Comparison of ENCODE assay signal across 15 cellular contexts in the genomic region with DNA sequence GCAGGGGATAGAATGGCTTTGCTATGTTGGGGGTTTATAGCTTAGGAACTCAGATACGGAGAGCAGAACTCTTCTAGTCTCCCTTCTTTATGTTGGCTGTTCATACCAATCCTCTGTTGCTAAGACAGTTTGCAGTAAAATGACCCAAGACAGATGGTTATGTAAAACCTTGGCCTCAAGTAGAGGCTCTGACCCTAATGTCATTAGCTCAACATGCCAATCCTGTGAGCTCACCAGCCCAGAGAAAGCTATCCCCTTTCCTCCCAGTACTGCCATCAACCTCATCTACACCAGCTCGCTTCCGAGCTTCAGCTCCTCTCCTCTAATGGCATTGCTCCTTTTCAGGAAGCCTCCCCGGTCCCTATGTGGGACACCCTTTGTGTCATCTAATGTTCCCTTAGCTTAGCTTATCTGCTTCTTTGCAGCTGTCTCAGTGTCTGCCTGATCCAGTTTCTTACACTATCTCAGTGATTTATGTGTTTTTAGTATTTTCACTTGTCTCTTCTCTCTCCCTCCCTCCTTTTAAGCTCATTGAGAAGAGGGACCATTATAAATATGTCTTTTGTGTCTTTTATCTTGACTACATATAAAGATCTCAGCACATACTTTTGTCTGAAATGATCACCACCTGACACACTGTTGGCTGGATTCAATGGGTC.
DNase-seq lines count a peak whose midpoint lies in the region; TF ChIP-seq lines count a peak whose summit lies in the region.
"Had no signal": no experiment of that assay in that cellular context is flagged by ENCODE, and none has a peak within 500 bp of the region (broad histone marks: within the 10 kb centered on the region; RNA-seq: fewer than 3 reads in every experiment).

No MANE protein-coding gene starts in this region.

- no peak overlapping the region for H3K27ac ChIP-seq in caudate nucleus (ENCODE audit: low read depth, low read length)
- H3K27ac ChIP-seq: dorsolateral prefrontal cortex, neural progenitor cell had no signal

- TF ChIP-seq CTCF in epithelial cell of proximal tubule (conservative IDR thresholded peaks at IDR 0.05; ENCODE audit: low read depth, low read length): no peak

- DNase-seq in A172 (ENCODE audit: low spot score) (peak; percentile 2), NCI-H446 treated with DMSO at 0.1 percent for 48 hours (lab: John Stamatoyannopoulos, UW) (peak; percentile 9), epithelial cell of proximal tubule (ENCODE audit: low read depth) (peak; percentile 38), left kidney (ENCODE audit: low read depth, low spot score) (peak; percentile 68), retina (no peak), caudate nucleus (lab: John Stamatoyannopoulos, UW) (no peak), NCI-H774 (lab: John Stamatoyannopoulos, UW) (no peak), COLO829 (ENCODE audit: low spot score) (no peak)
- DNase-seq: ACHN; activated CD4-positive, CD25-positive, alpha-beta regulatory T cell; activated T-cell treated with anti-CD3 and anti-CD28 coated beads for 4 hours; dorsolateral prefrontal cortex; SW 1271 had no signal

- no peak overlapping the region for H3K4me3 ChIP-seq in epithelial cell of proximal tubule (ENCODE audit: low read depth, low read length)
- H3K4me3 ChIP-seq: dorsolateral prefrontal cortex, GM12878, neural progenitor cell had no signal

Comparison
In these comparisons a context has a peak if more than half of its experiments do, and no peak if none do; other contexts are left out.
1. DNase-seq: peak in A172 (single experiment), NCI-H446 treated with DMSO at 0.1 percent for 48 hours (single experiment), epithelial cell of proximal tubule (single experiment) and left kidney (single experiment); none in retina (single experiment), caudate nucleus (0 of 61), NCI-H774 (single experiment) and COLO829 (single experiment).